In the genomic region with DNA sequence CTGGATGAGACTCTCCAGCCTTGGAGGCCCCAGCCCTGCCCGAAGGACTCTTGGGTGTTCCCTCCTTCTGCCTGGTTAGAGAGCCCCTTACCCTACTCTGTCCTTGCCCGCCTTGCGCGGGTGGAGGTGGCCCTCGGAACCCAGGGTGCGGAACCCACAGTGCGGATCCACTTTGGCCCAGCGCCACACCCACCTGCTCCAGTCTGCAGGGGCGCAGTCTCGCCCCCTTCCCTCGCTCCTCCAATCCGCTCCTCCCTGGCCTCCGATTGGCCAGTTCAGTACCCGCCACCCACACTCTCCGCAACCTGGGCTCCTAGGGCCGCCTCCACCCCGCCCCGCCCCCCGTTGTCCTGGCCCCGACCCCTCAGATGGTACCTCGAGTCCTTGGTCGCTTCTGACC, we compare ENCODE assay signal across 13 cellular contexts. TPM values are rescaled to one million over a fixed set of nuclear protein-coding genes. Genes with fewer than 3 reads are reported as not detected.
DNase-seq lines count a peak whose midpoint lies in the region; ATAC-seq lines count a peak whose summit lies in the region.
"Had no signal": no experiment of that assay in that cellular context is flagged by ENCODE, and none has a peak within 500 bp of the region (broad histone marks: within the 10 kb centered on the region; RNA-seq: fewer than 3 reads in every experiment).

No MANE protein-coding gene starts in this region.

- no peaks in the 10 kb centered on the region for H3K9me3 ChIP-seq in iPS-18a (ENCODE audit: control insufficient read depth, low read depth, low read length)
- H3K9me3 ChIP-seq: tibial artery had no signal

- H3K4me3 ChIP-seq in iPS-18a (ENCODE audit: low read length): peak overlapping the region; percentile 80

- H3K27me3 ChIP-seq in iPS-18a (ENCODE audit: control insufficient read depth, insufficient read depth, low read length): no peaks in the 10 kb centered on the region
- H3K27me3 ChIP-seq: tibial artery had no signal

- H3K27me3 Mint-ChIP-seq in T-helper 1 cell treated with Interleukin-12 subunit alpha and Interleukin-12 subunit beta and Interleukin-4 antibody, amounts not matched to agents 30 μg/mL and 1 μg/mL, for 36 hours (ENCODE audit: low read depth): peaks cover 7% of the 10 kb centered on the region
- H3K27me3 Mint-ChIP-seq in activated T-helper 1 cell treated with anti-CD3 and anti-CD28 coated beads, Interleukin-12 subunit alpha, Interleukin-12 subunit beta, Interleukin-2, Interleukin-4 antibody, amounts not matched to agents 30 ng/mL and 10 ng/mL and 1 ng/mL, durations not matched to agents 14 hours and 24 hours and 36 hours (ENCODE audit: insufficient read depth): peaks cover 11% of the 10 kb centered on the region
- no peaks in the 10 kb centered on the region for H3K27me3 Mint-ChIP-seq in activated T-helper 17 cell treated with anti-CD3 and anti-CD28 coated beads, Interleukin-2, amount 50 U/mL, for 72 hours
- H3K27me3 Mint-ChIP-seq: activated naive CD8-positive, alpha-beta T cell treated with anti-CD3 and anti-CD28 coated beads for 36 hours had no signal

- H3K27ac ChIP-seq in iPS-18a (ENCODE audit: low read length): no peak overlapping the region

- H3K36me3 ChIP-seq in iPS-18a (ENCODE audit: control insufficient read depth, low read depth, low read length): peaks cover 20% of the 10 kb centered on the region

- H3K9ac ChIP-seq in iPS-18a (ENCODE audit: low read length): no peak overlapping the region

- H3K4me3 Mint-ChIP-seq in T-helper 1 cell treated with Interleukin-12 subunit alpha and Interleukin-12 subunit beta and Interleukin-4 antibody, amounts not matched to agents 30 μg/mL and 1 μg/mL, for 36 hours: peak overlapping the region; percentile 60
- peak overlapping the region; percentile 68 for H3K4me3 Mint-ChIP-seq in activated T-helper 1 cell treated with anti-CD3 and anti-CD28 coated beads, Interleukin-12 subunit alpha, Interleukin-12 subunit beta, Interleukin-2, Interleukin-4 antibody, amounts not matched to agents 30 ng/mL and 10 ng/mL and 1 ng/mL, durations not matched to agents 14 hours and 24 hours and 36 hours
- no peak overlapping the region for H3K4me3 Mint-ChIP-seq in activated T-helper 17 cell treated with anti-CD3 and anti-CD28 coated beads, Interleukin-2, amount 50 U/mL, for 72 hours

- H3K36me3 Mint-ChIP-seq in T-helper 1 cell treated with Interleukin-12 subunit alpha and Interleukin-12 subunit beta and Interleukin-4 antibody, amounts not matched to agents 30 μg/mL and 1 μg/mL, for 36 hours (ENCODE audit: low read depth): peaks cover 22% of the 10 kb centered on the region
- peaks cover 15% of the 10 kb centered on the region for H3K36me3 Mint-ChIP-seq in activated T-helper 1 cell treated with anti-CD3 and anti-CD28 coated beads, Interleukin-12 subunit alpha, Interleukin-12 subunit beta, Interleukin-2, Interleukin-4 antibody, amounts not matched to agents 30 ng/mL and 10 ng/mL and 1 ng/mL, durations not matched to agents 14 hours and 24 hours and 36 hours (ENCODE audit: low read depth)
- H3K36me3 Mint-ChIP-seq in activated T-helper 17 cell treated with anti-CD3 and anti-CD28 coated beads, Interleukin-2, amount 50 U/mL, for 72 hours (ENCODE audit: low read depth): peaks cover 48% of the 10 kb centered on the region
- H3K36me3 Mint-ChIP-seq: activated naive CD8-positive, alpha-beta T cell treated with anti-CD3 and anti-CD28 coated beads for 36 hours had no signal

- no peak overlapping the region for H3K27ac Mint-ChIP-seq in T-helper 1 cell treated with Interleukin-12 subunit alpha and Interleukin-12 subunit beta and Interleukin-4 antibody, amounts not matched to agents 30 μg/mL and 1 μg/mL, for 36 hours
- no peak overlapping the region for H3K27ac Mint-ChIP-seq in activated T-helper 1 cell treated with anti-CD3 and anti-CD28 coated beads, Interleukin-12 subunit alpha, Interleukin-12 subunit beta, Interleukin-2, Interleukin-4 antibody, amounts not matched to agents 30 ng/mL and 10 ng/mL and 1 ng/mL, durations not matched to agents 14 hours and 24 hours and 36 hours
- no peak overlapping the region for H3K27ac Mint-ChIP-seq in activated T-helper 17 cell treated with anti-CD3 and anti-CD28 coated beads, Interleukin-2, amount 50 U/mL, for 72 hours
- H3K27ac Mint-ChIP-seq: activated naive CD8-positive, alpha-beta T cell treated with anti-CD3 and anti-CD28 coated beads for 36 hours had no signal

- DNase-seq in T-helper 1 cell: no peak
- DNase-seq in activated T-helper 1 cell treated with anti-CD3 and anti-CD28 coated beads, Interleukin-12 subunit alpha, Interleukin-12 subunit beta, Interleukin-2, Interleukin-4 antibody, amounts not matched to agents 30 ng/mL and 10 ng/mL and 1 ng/mL, durations not matched to agents 14 hours and 24 hours and 36 hours (ENCODE audit: low spot score): no peak
- peak; percentile 58 for DNase-seq in sciatic nerve (ENCODE audit: low spot score)
- DNase-seq in activated CD4-positive, alpha-beta T cell treated with anti-CD3 and anti-CD28 coated beads for 1 hour: no peak
- no peak for DNase-seq in epidermal melanocyte (ENCODE audit: insufficient read length, low spot score)
- DNase-seq: activated naive CD8-positive, alpha-beta T cell treated with anti-CD3 and anti-CD28 coated beads for 36 hours; NCI-H69; SHP77; tibial artery had no signal

- intact Hi-C loops in activated T-helper 1 cell treated with anti-CD3 and anti-CD28 coated beads, Interleukin-12 subunit alpha, Interleukin-12 subunit beta, Interleukin-2, Interleukin-4 antibody, amounts not matched to agents 30 ng/mL and 10 ng/mL and 1 ng/mL, durations not matched to agents 14 hours and 24 hours and 36 hours (cut with micrococcal nuclease): no loop called here
- intact Hi-C loops in sciatic nerve (cut with DNase I): no loop called here

- H3K4me1 ChIP-seq in iPS-18a (ENCODE audit: control insufficient read depth, low read depth, low read length): peaks cover 33% of the 10 kb centered on the region

- H3K9me3 Mint-ChIP-seq in T-helper 1 cell treated with Interleukin-12 subunit alpha and Interleukin-12 subunit beta and Interleukin-4 antibody, amounts not matched to agents 30 μg/mL and 1 μg/mL, for 36 hours: no peaks in the 10 kb centered on the region
- no peaks in the 10 kb centered on the region for H3K9me3 Mint-ChIP-seq in activated T-helper 1 cell treated with anti-CD3 and anti-CD28 coated beads, Interleukin-12 subunit alpha, Interleukin-12 subunit beta, Interleukin-2, Interleukin-4 antibody, amounts not matched to agents 30 ng/mL and 10 ng/mL and 1 ng/mL, durations not matched to agents 14 hours and 24 hours and 36 hours
- H3K9me3 Mint-ChIP-seq in activated T-helper 17 cell treated with anti-CD3 and anti-CD28 coated beads, Interleukin-2, amount 50 U/mL, for 72 hours: no peaks in the 10 kb centered on the region
- H3K9me3 Mint-ChIP-seq: activated naive CD8-positive, alpha-beta T cell treated with anti-CD3 and anti-CD28 coated beads for 36 hours had no signal

- H3K4me1 Mint-ChIP-seq in T-helper 1 cell treated with Interleukin-12 subunit alpha and Interleukin-12 subunit beta and Interleukin-4 antibody, amounts not matched to agents 30 μg/mL and 1 μg/mL, for 36 hours (ENCODE audit: low read depth): peaks cover 17% of the 10 kb centered on the region
- H3K4me1 Mint-ChIP-seq in activated T-helper 1 cell treated with anti-CD3 and anti-CD28 coated beads, Interleukin-12 subunit alpha, Interleukin-12 subunit beta, Interleukin-2, Interleukin-4 antibody, amounts not matched to agents 30 ng/mL and 10 ng/mL and 1 ng/mL, durations not matched to agents 14 hours and 24 hours and 36 hours (ENCODE audit: low read depth): peaks cover 5% of the 10 kb centered on the region
- H3K4me1 Mint-ChIP-seq in activated T-helper 17 cell treated with anti-CD3 and anti-CD28 coated beads, Interleukin-2, amount 50 U/mL, for 72 hours: peaks cover 12% of the 10 kb centered on the region

- ATAC-seq in sciatic nerve: no peak
- ATAC-seq in activated T-helper 17 cell treated with anti-CD3 and anti-CD28 coated beads, Interleukin-2, amount 50 U/mL, for 72 hours (replicated peaks): no peak

RNA-seq across cellular contexts. Expression of gene CAPN1, which starts 2.4 kb away (rescaled TPM):
- 85.9 and 93.5 TPM in 2 replicates for total RNA-seq in activated T-helper 1 cell treated with anti-CD3 and anti-CD28 coated beads, Interleukin-12 subunit alpha, Interleukin-12 subunit beta, Interleukin-2, Interleukin-4 antibody, amounts not matched to agents 30 ng/mL and 10 ng/mL and 1 ng/mL, durations not matched to agents 14 hours and 24 hours and 36 hours
- 125 TPM for total RNA-seq in sciatic nerve
- total RNA-seq in activated T-helper 17 cell treated with anti-CD3 and anti-CD28 coated beads, Interleukin-2, amount 50 U/mL, for 72 hours: 100 to 1,000 TPM; 143 to 150 TPM

RNA-seq across cellular contexts. Expression of gene SPDYC, which starts 14.1 kb away (rescaled TPM):
- total RNA-seq in activated T-helper 1 cell treated with anti-CD3 and anti-CD28 coated beads, Interleukin-12 subunit alpha, Interleukin-12 subunit beta, Interleukin-2, Interleukin-4 antibody, amounts not matched to agents 30 ng/mL and 10 ng/mL and 1 ng/mL, durations not matched to agents 14 hours and 24 hours and 36 hours: not detected in 2 replicates
- total RNA-seq in sciatic nerve: not detected
- not detected for total RNA-seq in activated T-helper 17 cell treated with anti-CD3 and anti-CD28 coated beads, Interleukin-2, amount 50 U/mL, for 72 hours
- total RNA-seq: activated naive CD8-positive, alpha-beta T cell treated with anti-CD3 and anti-CD28 coated beads for 36 hours; fibroblast of villous mesenchyme had no signal

RNA-seq across cellular contexts. Expression of gene SYVN1, which starts 49.8 kb away (rescaled TPM):
- total RNA-seq in activated T-helper 1 cell treated with anti-CD3 and anti-CD28 coated beads, Interleukin-12 subunit alpha, Interleukin-12 subunit beta, Interleukin-2, Interleukin-4 antibody, amounts not matched to agents 30 ng/mL and 10 ng/mL and 1 ng/mL, durations not matched to agents 14 hours and 24 hours and 36 hours: 42.3 and 45.8 TPM in 2 replicates
- total RNA-seq in sciatic nerve: 75.9 TPM
- total RNA-seq in activated T-helper 17 cell treated with anti-CD3 and anti-CD28 coated beads, Interleukin-2, amount 50 U/mL, for 72 hours: 10 to 100 TPM; 28.9 to 30.8 TPM
